Comparison of ENCODE assay signal across 8 cellular contexts in the genomic region with DNA sequence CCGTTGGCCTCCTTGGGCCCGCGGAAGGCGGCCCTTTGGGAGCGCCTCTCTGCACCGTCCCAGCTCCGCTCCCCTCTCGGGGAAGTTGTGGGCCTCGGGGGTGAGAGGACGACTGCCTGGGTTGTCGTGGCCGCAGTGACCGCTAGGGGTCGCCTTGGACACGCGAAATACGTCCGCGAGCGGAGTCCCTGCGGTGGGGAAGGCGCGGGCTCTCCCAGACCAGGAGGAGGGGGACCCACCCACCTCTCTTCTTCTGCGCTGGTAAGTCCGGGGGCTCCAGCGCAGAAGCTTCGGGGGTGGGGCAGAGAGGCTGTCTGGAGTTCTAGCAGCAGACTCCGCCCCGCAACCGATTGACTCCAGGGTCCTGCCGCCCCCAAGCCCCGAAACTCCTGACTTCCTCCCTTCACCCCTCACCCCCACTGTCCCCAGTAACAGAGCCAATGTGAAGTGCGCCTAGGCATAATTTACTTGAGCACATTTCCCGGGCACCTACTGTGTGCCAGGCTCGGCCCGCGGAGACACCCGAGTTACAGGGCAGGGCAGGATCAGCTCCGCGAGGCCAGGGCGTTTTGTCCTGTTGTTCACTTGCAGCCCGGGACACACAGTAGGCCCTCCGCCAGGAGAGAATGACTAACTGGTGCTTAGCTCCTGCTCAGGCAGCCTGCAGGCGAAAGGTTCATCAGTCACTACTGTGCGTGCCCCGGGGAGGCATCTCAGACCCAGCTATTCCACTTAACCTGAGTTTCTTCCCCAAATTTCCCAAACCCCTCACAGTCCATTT. TPM values are rescaled to one million over a fixed set of nuclear protein-coding genes. Genes with fewer than 3 reads are reported as not detected.
A peak's percentile ranks its signal among the peaks of the same experiment; 100 is the strongest.
DNase-seq lines count a peak whose midpoint lies in the region; ATAC-seq and TF ChIP-seq lines count a peak whose summit lies in the region.

No MANE protein-coding gene starts in this region.

- CTCF ChIA-PET in RWPE1 (lab: Yijun Ruan, JAX) = interaction anchor here (0.6 to 1.9 kb wide), 11 partner anchors 10 to 409 kb away, joined by 3 to 12 read pairs (median 4); a partner anchor contains a TSS

- TF ChIP-seq CTCF in RWPE1 (conservative IDR thresholded peaks at IDR 0.05; ENCODE audit: low read depth) = peak; percentile 93

- no peaks in the 10 kb centered on the region for H3K36me3 ChIP-seq in BLaER1 treated with 17β-estradiol and CSF1 and Interleukin-3, amounts not matched to agents 10 nM and 100 nM

- POLR2A ChIA-PET in RWPE1 (lab: Yijun Ruan, JAX; ENCODE audit: low non-redundant PET) = interaction anchor here (0.5 kb wide), 1 partner anchor 1388 kb away, joined by 3 read pairs; no protein-coding TSS in a partner anchor

- DNase-seq in RWPE1 (ENCODE audit: low spot score) (peak; percentile 64), germinal center (ENCODE audit: low spot score) (peak; percentile 86), occipital lobe (lab: John Stamatoyannopoulos, UW) (peak; percentile 59), superior temporal gyrus (ENCODE audit: extremely low spot score) (peak; percentile 87)
- peak; percentile 89 for DNase-seq in activated gamma-delta T cell treated with anti-CD3 and anti-CD28 coated beads, Interleukin-2, amount 50 U/mL, for 16 hours (ENCODE audit: low read depth)

- H3K27ac ChIP-seq in BLaER1 treated with 17β-estradiol and CSF1 and Interleukin-3, amounts not matched to agents 10 nM and 100 nM = no peak overlapping the region; a peak in 2 of 22 replicates
- H3K27ac ChIP-seq in RWPE1 = peak overlapping the region; percentile 76

- H3K4me2 ChIP-seq in BLaER1 treated with 17β-estradiol and CSF1 and Interleukin-3, amounts not matched to agents 10 nM and 100 nM = peak overlapping the region; percentile 61 to 94 (median 89)

- no peaks in the 10 kb centered on the region; a peak in 2 of 22 replicates for H4K20me1 ChIP-seq in BLaER1 treated with 17β-estradiol and CSF1 and Interleukin-3, amounts not matched to agents 10 nM and 100 nM

- peak overlapping the region; percentile 45 to 70 (median 66); a peak in 21 of 22 replicates for H3K9ac ChIP-seq in BLaER1 treated with 17β-estradiol and CSF1 and Interleukin-3, amounts not matched to agents 10 nM and 100 nM

- H3K27me3 ChIP-seq in BLaER1 treated with 17β-estradiol and CSF1 and Interleukin-3, amounts not matched to agents 10 nM and 100 nM = peaks cover 0 to 9% (median 0%) of the 10 kb centered on the region in 11 experiments; a peak in 7 of 22 replicates

- H3K9me3 ChIP-seq in BLaER1 treated with 17β-estradiol and CSF1 and Interleukin-3, amounts not matched to agents 10 nM and 100 nM (replicated peaks in 1 of 11) = no peaks in the 10 kb centered on the region

- ATAC-seq in GM19328 (IDR thresholded peaks at IDR 0.05; ENCODE audit: unreplicated experiment) = peak; percentile 61
- peak; percentile 67 for ATAC-seq in HG03575 (IDR thresholded peaks at IDR 0.05; ENCODE audit: extremely low read depth, insufficient number of reproducible peaks, low FRiP score, unreplicated experiment)

- peaks cover 4 to 50% (median 22%) of the 10 kb centered on the region in 10 experiments; a peak in 18 of 20 replicates for H3K4me1 ChIP-seq in BLaER1 treated with 17β-estradiol and CSF1 and Interleukin-3, amounts not matched to agents 10 nM and 100 nM

- H3K4me3 ChIP-seq in BLaER1 treated with 17β-estradiol and CSF1 and Interleukin-3, amounts not matched to agents 10 nM and 100 nM = peak overlapping the region; percentile 51 to 70 (median 58)

RNA-seq across cellular contexts. Expression of a gene that starts 32.8 kb away (rescaled TPM):
- total RNA-seq in occipital lobe = 0.94 TPM

RNA-seq across cellular contexts. Expression of a gene that starts 59.7 kb away (rescaled TPM):
- total RNA-seq in occipital lobe = 30.1 TPM
